In the genomic region with DNA sequence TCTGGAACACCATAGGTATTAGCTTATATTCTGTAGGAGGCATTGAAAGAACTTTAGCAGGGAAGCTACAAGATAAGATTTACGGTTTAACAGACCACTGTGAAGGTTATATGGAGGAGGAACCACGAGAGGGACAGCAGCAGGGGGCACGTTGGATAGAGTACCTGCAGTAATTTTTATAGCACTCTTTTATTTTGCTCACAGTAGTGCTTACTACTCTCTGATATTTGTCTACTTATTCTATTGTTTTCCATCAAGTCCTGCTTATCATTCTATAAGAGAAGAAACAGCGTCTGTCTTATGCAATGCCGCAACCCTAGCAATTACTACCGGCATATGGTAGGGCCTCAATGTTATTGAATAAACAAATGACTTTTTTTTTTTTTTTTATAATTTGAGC, we compare ENCODE assay signal across 3 cellular contexts.
TF ChIP-seq lines count a peak whose summit lies in the region.

No MANE protein-coding gene starts in this region.

TF ChIP-seq in HCT116, 20 proteins besides CTCF, POLR2A, EP300 and RAD21 (continued from another document):
- no peak for TF ChIP-seq MAX (IDR thresholded peaks at IDR 0.05)
- no peak for TF ChIP-seq YY1 (IDR thresholded peaks at IDR 0.05; ENCODE audit: extremely low read depth, insufficient replicate concordance, low read depth, low read length)
- no peak for TF ChIP-seq ELF1 (IDR thresholded peaks at IDR 0.05; ENCODE audit: borderline replicate concordance, low read depth)
- TF ChIP-seq REST (IDR thresholded peaks at IDR 0.05; ENCODE audit: low read depth) = no peak
- TF ChIP-seq POLR2AphosphoS5 (IDR thresholded peaks at IDR 0.05; ENCODE audit: low read depth, low read length) = no peak
- no peak for TF ChIP-seq ZNF274 (IDR thresholded peaks at IDR 0.05; ENCODE audit: low read depth, low read length)

TF ChIP-seq in HEK293, 187 proteins besides CTCF, POLR2A, EP300 and RAD21 (continued from another document):
- TF ChIP-seq ZNF645 (tag by site-specific recombination; IDR thresholded peaks at IDR 0.05) (no peak), GLIS1 (tag by site-specific recombination; IDR thresholded peaks at IDR 0.05) (peak; percentile 78), MZF1 (tag by site-specific recombination; IDR thresholded peaks at IDR 0.05; ENCODE audit: borderline replicate concordance) (no peak), ZNF707 (tag by site-specific recombination; IDR thresholded peaks at IDR 0.05) (no peak), ZNF335 (tag by site-specific recombination; conservative IDR thresholded peaks at IDR 0.05) (peak; percentile 79), ZNF2 (tag by site-specific recombination; IDR thresholded peaks at IDR 0.05) (no peak), OSR2 (tag by site-specific recombination; IDR thresholded peaks at IDR 0.05) (peak; percentile 56; the same call in 1 of the 2 replicates), ZIC2 (tag by site-specific recombination; IDR thresholded peaks at IDR 0.05) (peak; percentile 63), ZBTB49 (tag by site-specific recombination; IDR thresholded peaks at IDR 0.05; ENCODE audit: low read depth) (no peak), ZFP69B (tag by site-specific recombination; IDR thresholded peaks at IDR 0.05) (no peak), ZBTB48 (tag by site-specific recombination; IDR thresholded peaks at IDR 0.05) (no peak), FEZF1 (tag by site-specific recombination; IDR thresholded peaks at IDR 0.05) (peak; percentile 21; the same call in 1 of the 2 replicates)
- TF ChIP-seq, protein P1, sequence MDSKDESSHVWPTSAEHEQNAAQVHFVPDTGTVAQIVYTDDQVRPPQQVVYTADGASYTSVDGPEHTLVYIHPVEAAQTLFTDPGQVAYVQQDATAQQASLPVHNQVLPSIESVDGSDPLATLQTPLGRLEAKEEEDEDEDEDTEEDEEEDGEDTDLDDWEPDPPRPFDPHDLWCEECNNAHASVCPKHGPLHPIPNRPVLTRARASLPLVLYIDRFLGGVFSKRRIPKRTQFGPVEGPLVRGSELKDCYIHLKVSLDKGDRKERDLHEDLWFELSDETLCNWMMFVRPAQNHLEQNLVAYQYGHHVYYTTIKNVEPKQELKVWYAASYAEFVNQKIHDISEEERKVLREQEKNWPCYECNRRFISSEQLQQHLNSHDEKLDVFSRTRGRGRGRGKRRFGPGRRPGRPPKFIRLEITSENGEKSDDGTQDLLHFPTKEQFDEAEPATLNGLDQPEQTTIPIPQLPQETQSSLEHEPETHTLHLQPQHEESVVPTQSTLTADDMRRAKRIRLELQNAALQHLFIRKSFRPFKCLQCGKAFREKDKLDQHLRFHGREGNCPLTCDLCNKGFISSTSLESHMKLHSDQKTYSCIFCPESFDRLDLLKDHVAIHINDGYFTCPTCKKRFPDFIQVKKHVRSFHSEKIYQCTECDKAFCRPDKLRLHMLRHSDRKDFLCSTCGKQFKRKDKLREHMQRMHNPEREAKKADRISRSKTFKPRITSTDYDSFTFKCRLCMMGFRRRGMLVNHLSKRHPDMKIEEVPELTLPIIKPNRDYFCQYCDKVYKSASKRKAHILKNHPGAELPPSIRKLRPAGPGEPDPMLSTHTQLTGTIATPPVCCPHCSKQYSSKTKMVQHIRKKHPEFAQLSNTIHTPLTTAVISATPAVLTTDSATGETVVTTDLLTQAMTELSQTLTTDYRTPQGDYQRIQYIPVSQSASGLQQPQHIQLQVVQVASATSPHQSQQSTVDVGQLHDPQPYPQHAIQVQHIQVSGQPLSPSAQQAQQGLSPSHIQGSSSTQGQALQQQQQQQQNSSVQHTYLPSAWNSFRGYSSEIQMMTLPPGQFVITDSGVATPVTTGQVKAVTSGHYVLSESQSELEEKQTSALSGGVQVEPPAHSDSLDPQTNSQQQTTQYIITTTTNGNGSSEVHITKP (tag by site-specific recombination; IDR thresholded peaks at IDR 0.05) = peak; percentile 95

TF ChIP-seq in HEK293T, 16 proteins besides CTCF, POLR2A, EP300 and RAD21 (continued from another document):
- TF ChIP-seq PKNOX1 (IDR thresholded peaks at IDR 0.05) (peak; percentile 80), CTBP1 (IDR thresholded peaks at IDR 0.05; ENCODE audit: borderline replicate concordance) (peak; percentile 54; the same call in 1 of the 2 replicates)
